In genomic region chr1:150572918-150573647, GRCh38 we compare ENCODE assay signal across 9 cellular contexts. TPM values are rescaled to one million over a fixed set of nuclear protein-coding genes. Genes with fewer than 3 reads are reported as not detected.
DNase-seq lines count a peak whose midpoint lies in the region; ATAC-seq and TF ChIP-seq lines count a peak whose summit lies in the region.
"Had no signal": no experiment of that assay in that cellular context is flagged by ENCODE, and none has a peak within 500 bp of the region (broad histone marks: within the 10 kb centered on the region; RNA-seq: fewer than 3 reads in every experiment).

No MANE protein-coding gene starts in this region.

- ATAC-seq in DND-41 (ENCODE audit: insufficient read depth, low read depth) (no peak), omental fat pad (ENCODE audit: low FRiP score) (no peak)

- H3K4me2 ChIP-seq in DND-41 (ENCODE audit: insufficient read depth, low read length): peak overlapping the region; percentile 14; the same call in 1 of the 2 replicates

- H3K9me3 Mint-ChIP-seq in osteocyte (ENCODE audit: unreplicated experiment): no peaks in the 10 kb centered on the region

- H4K20me1 ChIP-seq in DND-41 (ENCODE audit: insufficient read depth, low read length): peaks cover 55% of the 10 kb centered on the region

- no peaks in the 10 kb centered on the region for H3K9me3 ChIP-seq in DND-41 (ENCODE audit: insufficient read depth, low read length, severe bottlenecking)
- no peaks in the 10 kb centered on the region for H3K9me3 ChIP-seq in WERI-Rb-1 (ENCODE audit: severe bottlenecking)

- H3K27me3 Mint-ChIP-seq in osteocyte (ENCODE audit: unreplicated experiment): no peaks in the 10 kb centered on the region

- peak overlapping the region; percentile 97 for H3K27ac Mint-ChIP-seq in osteocyte (ENCODE audit: unreplicated experiment)

- H3K27ac ChIP-seq in DND-41 (ENCODE audit: low read length) (no peak overlapping the region), dorsolateral prefrontal cortex (peak overlapping the region in 33 of 59 donors; percentile 1 to 100 (median 49)), WERI-Rb-1 (no peak overlapping the region)

- H3K36me3 ChIP-seq in DND-41 (ENCODE audit: insufficient read depth, low read length) (peaks cover 57% of the 10 kb centered on the region), WERI-Rb-1 (peaks cover 62% of the 10 kb centered on the region)

- H2AFZ ChIP-seq in DND-41 (ENCODE audit: low read depth, low read length): no peak overlapping the region

- H3K4me1 ChIP-seq in DND-41 (ENCODE audit: insufficient read depth, low read length): peaks cover 79% of the 10 kb centered on the region

- H3K4me1 Mint-ChIP-seq in osteocyte (ENCODE audit: unreplicated experiment): peaks cover 74% of the 10 kb centered on the region

- TF ChIP-seq CTCF in DND-41 (IDR thresholded peaks at IDR 0.05; ENCODE audit: borderline replicate concordance, extremely low read depth, low read length, poor library complexity, severe bottlenecking): no peak
- no peak for TF ChIP-seq CTCF in dorsolateral prefrontal cortex (IDR thresholded peaks at IDR 0.05 in 54 of 56, conservative IDR thresholded peaks at IDR 0.05 in 2 of 56; ENCODE audit: low read depth in 1 of 56, partially characterized antibody in 56 of 56)
- TF ChIP-seq CTCF in osteocyte (IDR thresholded peaks at IDR 0.05): no peak
- TF ChIP-seq CTCF in omental fat pad (IDR thresholded peaks at IDR 0.05): no peak
- TF ChIP-seq CTCF in WERI-Rb-1 (IDR thresholded peaks at IDR 0.05; ENCODE audit: low read depth, low read length): no peak

- intact Hi-C loops in dorsolateral prefrontal cortex (cut with DNase I): no loop called here

- peaks cover 71% of the 10 kb centered on the region for H3K36me3 Mint-ChIP-seq in osteocyte (ENCODE audit: unreplicated experiment)

- H3K4me3 Mint-ChIP-seq in osteocyte (ENCODE audit: unreplicated experiment): peak overlapping the region; percentile 29

- no peak for DNase-seq in DND-41
- peak; percentile 52 to 68 for DNase-seq in NCI-H526 (lab: John Stamatoyannopoulos, UW)
- DNase-seq in dorsolateral prefrontal cortex: no peak
- no peak for DNase-seq in osteocyte (ENCODE audit: extremely low spot score, unreplicated experiment)
- no peak for DNase-seq in omental fat pad (ENCODE audit: low spot score)
- DNase-seq in germinal center (ENCODE audit: low spot score): no peak
- DNase-seq in WERI-Rb-1: no peak
- DNase-seq in SKM-1 treated with dmso at 0.1 percent for 144 hours (lab: John Stamatoyannopoulos, UW; ENCODE audit: unreplicated experiment): no peak

- H3K4me3 ChIP-seq in DND-41 (ENCODE audit: low read depth in 1 of 2, low read length in 2 of 2): no peak overlapping the region
- H3K4me3 ChIP-seq in dorsolateral prefrontal cortex: peak overlapping the region in 20 of 59 donors; percentile 0 to 98 (median 20)
- H3K4me3 ChIP-seq in WERI-Rb-1 (ENCODE audit: low read depth, low read length): no peak overlapping the region

- H3K79me2 ChIP-seq in DND-41 (ENCODE audit: insufficient read depth, low read length): peaks cover 91% of the 10 kb centered on the region

- no peak overlapping the region for H3K9ac ChIP-seq in DND-41 (ENCODE audit: low read depth, low read length)

- H3K27me3 ChIP-seq in DND-41 (ENCODE audit: insufficient read depth, low read length, poor library complexity) (no peaks in the 10 kb centered on the region), dorsolateral prefrontal cortex (no peaks in the 10 kb centered on the region), WERI-Rb-1 (ENCODE audit: insufficient read depth, low read depth, severe bottlenecking) (no peaks in the 10 kb centered on the region)

RNA-seq across cellular contexts. Expression of gene MCL1, which starts 6.3 kb away (rescaled TPM):
- total RNA-seq in dorsolateral prefrontal cortex: 100 to 1,000 TPM in 19 of 120 experiments, 10 to 100 TPM in 101; 43.4 to 130 (median 70.6) TPM
- total RNA-seq in osteocyte: 275 and 296 TPM in 2 replicates
- total RNA-seq in omental fat pad: 100 to 1,000 TPM; 505 to 845 (median 657) TPM

RNA-seq across cellular contexts. Expression of gene ADAMTSL4, which starts 23.9 kb away (rescaled TPM):
- total RNA-seq in dorsolateral prefrontal cortex: 1 to 10 TPM in 102 of 120 experiments, under 1 TPM in 18; 0.25 to 8.0 (median 1.9) TPM
- total RNA-seq in osteocyte: 2.3 and 2.6 TPM in 2 replicates
- 10 to 100 TPM; 33.7 to 46.6 (median 39.9) TPM for total RNA-seq in omental fat pad

RNA-seq across cellular contexts. Expression of gene ENSA, which starts 56.3 kb away (rescaled TPM):
- total RNA-seq in dorsolateral prefrontal cortex (100 to 1,000 TPM; 155 to 380 (median 257) TPM), osteocyte (111 and 116 TPM in 2 replicates), omental fat pad (100 to 1,000 TPM; 115 to 179 (median 155) TPM)

RNA-seq across cellular contexts. Expression of gene FALEC, which starts 57.5 kb away (rescaled TPM):
- 1 to 10 TPM in 111 of 120 experiments, under 1 TPM in 1, not detected in 8; 0.99 to 5.8 (median 2.4) TPM for total RNA-seq in dorsolateral prefrontal cortex
- total RNA-seq in osteocyte: not detected in 2 replicates
- total RNA-seq in omental fat pad: not detected
- total RNA-seq: NCI-H460 had no signal

Comparison
In these comparisons a context has a peak if more than half of its experiments do, and no peak if none do; other contexts are left out.
1. DNase-seq: peak in NCI-H526 (2 of 2); none in DND-41 (single experiment), dorsolateral prefrontal cortex (0 of 10), osteocyte (single experiment), omental fat pad (single experiment), germinal center (single experiment), WERI-Rb-1 (single experiment) and SKM-1 treated with dmso at 0.1 percent for 144 hours (single experiment).
2. H3K27ac ChIP-seq: peak in dorsolateral prefrontal cortex (33 of 59); none in DND-41 (single experiment) and WERI-Rb-1 (single experiment).